In genomic region chr1:41618066-41618825, GRCh38 we compare ENCODE assay signal across 11 cellular contexts.
DNase-seq lines count a peak whose midpoint lies in the region; ATAC-seq and TF ChIP-seq lines count a peak whose summit lies in the region.
"Had no signal": no experiment of that assay in that cellular context is flagged by ENCODE, and none has a peak within 500 bp of the region (broad histone marks: within the 10 kb centered on the region; RNA-seq: fewer than 3 reads in every experiment).

No MANE protein-coding gene starts in this region.

- H3K36me3 Mint-ChIP-seq in activated naive CD8-positive, alpha-beta T cell treated with anti-CD3 and anti-CD28 coated beads, Interleukin-2, amount 50 U/mL, for 24 hours (ENCODE audit: low read depth): peaks cover 61% of the 10 kb centered on the region
- H3K36me3 Mint-ChIP-seq in activated naive CD8-positive, alpha-beta T cell treated with anti-CD3 and anti-CD28 coated beads for 36 hours: peaks cover 21% of the 10 kb centered on the region

- H3K27ac Mint-ChIP-seq in activated naive CD8-positive, alpha-beta T cell treated with anti-CD3 and anti-CD28 coated beads, Interleukin-2, amount 50 U/mL, for 24 hours: peak overlapping the region; percentile 33
- no peak overlapping the region for H3K27ac Mint-ChIP-seq in activated naive CD8-positive, alpha-beta T cell treated with anti-CD3 and anti-CD28 coated beads for 36 hours
- H3K27ac Mint-ChIP-seq: activated naive CD4-positive, alpha-beta T cell treated with anti-CD3 and anti-CD28 coated beads, Interleukin-2, amount 10 ng/mL, durations not matched to agents 7 days and 5 days had no signal

- H3K4me3 ChIP-seq in fibroblast of mammary gland (ENCODE audit: control insufficient read depth, low read depth, low read length): no peak overlapping the region

- no peak for DNase-seq in activated naive CD8-positive, alpha-beta T cell treated with anti-CD3 and anti-CD28 coated beads, Interleukin-2, amount 50 U/mL, for 24 hours
- no peak for DNase-seq in activated naive CD8-positive, alpha-beta T cell treated with anti-CD3 and anti-CD28 coated beads for 36 hours
- DNase-seq in fibroblast of mammary gland (ENCODE audit: low read depth) (peak; percentile 65), middle frontal gyrus (ENCODE audit: extremely low spot score, low spot score) (peak; percentile 81), HK-2 (ENCODE audit: unreplicated experiment) (no peak), HT-29 (ENCODE audit: low spot score) (no peak)
- no peak for DNase-seq in stimulated activated naive CD8-positive, alpha-beta T cell treated with anti-CD3 and anti-CD28 coated beads, Interleukin-15, Interleukin-2, amounts not matched to agents 100 U/mL and 50 U/mL, for 24 hours
- DNase-seq: activated naive CD4-positive, alpha-beta T cell treated with anti-CD3 and anti-CD28 coated beads, Interleukin-2, amount 10 ng/mL, durations not matched to agents 7 days and 5 days; kidney glomerular epithelial cell; NCI-H1930 had no signal

- no peak for TF ChIP-seq CTCF in fibroblast of mammary gland (conservative IDR thresholded peaks at IDR 0.05; ENCODE audit: control insufficient read depth, insufficient read depth, low read depth, low read length)

- H3K4me3 Mint-ChIP-seq in activated naive CD8-positive, alpha-beta T cell treated with anti-CD3 and anti-CD28 coated beads, Interleukin-2, amount 50 U/mL, for 24 hours: no peak overlapping the region
- H3K4me3 Mint-ChIP-seq in activated naive CD8-positive, alpha-beta T cell treated with anti-CD3 and anti-CD28 coated beads for 36 hours: no peak overlapping the region
- H3K4me3 Mint-ChIP-seq: activated naive CD4-positive, alpha-beta T cell treated with anti-CD3 and anti-CD28 coated beads, Interleukin-2, amount 10 ng/mL, durations not matched to agents 7 days and 5 days had no signal

- no peaks in the 10 kb centered on the region for H3K9me3 Mint-ChIP-seq in activated naive CD8-positive, alpha-beta T cell treated with anti-CD3 and anti-CD28 coated beads, Interleukin-2, amount 50 U/mL, for 24 hours
- H3K9me3 Mint-ChIP-seq in activated naive CD8-positive, alpha-beta T cell treated with anti-CD3 and anti-CD28 coated beads for 36 hours: no peaks in the 10 kb centered on the region
- H3K9me3 Mint-ChIP-seq: activated naive CD4-positive, alpha-beta T cell treated with anti-CD3 and anti-CD28 coated beads, Interleukin-2, amount 10 ng/mL, durations not matched to agents 7 days and 5 days had no signal

- H3K4me1 Mint-ChIP-seq in activated naive CD8-positive, alpha-beta T cell treated with anti-CD3 and anti-CD28 coated beads, Interleukin-2, amount 50 U/mL, for 24 hours: peaks cover 30% of the 10 kb centered on the region
- H3K4me1 Mint-ChIP-seq in activated naive CD8-positive, alpha-beta T cell treated with anti-CD3 and anti-CD28 coated beads for 36 hours: peaks cover 15% of the 10 kb centered on the region

- no peak for ATAC-seq in activated naive CD8-positive, alpha-beta T cell treated with anti-CD3 and anti-CD28 coated beads, Interleukin-2, amount 50 U/mL, for 24 hours
- no peak for ATAC-seq in stimulated activated naive CD8-positive, alpha-beta T cell treated with anti-CD3 and anti-CD28 coated beads, Interleukin-15, Interleukin-2, amounts not matched to agents 100 U/mL and 50 U/mL, for 24 hours
- no peak for ATAC-seq in GM18870 (IDR thresholded peaks at IDR 0.05; ENCODE audit: unreplicated experiment)

- H3K27me3 Mint-ChIP-seq in activated naive CD8-positive, alpha-beta T cell treated with anti-CD3 and anti-CD28 coated beads, Interleukin-2, amount 50 U/mL, for 24 hours: no peaks in the 10 kb centered on the region
- no peaks in the 10 kb centered on the region for H3K27me3 Mint-ChIP-seq in activated naive CD8-positive, alpha-beta T cell treated with anti-CD3 and anti-CD28 coated beads for 36 hours
- H3K27me3 Mint-ChIP-seq: activated naive CD4-positive, alpha-beta T cell treated with anti-CD3 and anti-CD28 coated beads, Interleukin-2, amount 10 ng/mL, durations not matched to agents 7 days and 5 days had no signal

Comparison
In these comparisons a context has a peak if more than half of its experiments do, and no peak if none do; other contexts are left out.
1. DNase-seq: peak in fibroblast of mammary gland (single experiment) and middle frontal gyrus (single experiment); none in activated naive CD8-positive, alpha-beta T cell treated with anti-CD3 and anti-CD28 coated beads, Interleukin-2, amount 50 U/mL, for 24 hours (single experiment), activated naive CD8-positive, alpha-beta T cell treated with anti-CD3 and anti-CD28 coated beads for 36 hours (single experiment), stimulated activated naive CD8-positive, alpha-beta T cell treated with anti-CD3 and anti-CD28 coated beads, Interleukin-15, Interleukin-2, amounts not matched to agents 100 U/mL and 50 U/mL, for 24 hours (single experiment), HK-2 (single experiment) and HT-29 (single experiment).